1 cellular context compared by ENCODE assay signal in the genomic region with DNA sequence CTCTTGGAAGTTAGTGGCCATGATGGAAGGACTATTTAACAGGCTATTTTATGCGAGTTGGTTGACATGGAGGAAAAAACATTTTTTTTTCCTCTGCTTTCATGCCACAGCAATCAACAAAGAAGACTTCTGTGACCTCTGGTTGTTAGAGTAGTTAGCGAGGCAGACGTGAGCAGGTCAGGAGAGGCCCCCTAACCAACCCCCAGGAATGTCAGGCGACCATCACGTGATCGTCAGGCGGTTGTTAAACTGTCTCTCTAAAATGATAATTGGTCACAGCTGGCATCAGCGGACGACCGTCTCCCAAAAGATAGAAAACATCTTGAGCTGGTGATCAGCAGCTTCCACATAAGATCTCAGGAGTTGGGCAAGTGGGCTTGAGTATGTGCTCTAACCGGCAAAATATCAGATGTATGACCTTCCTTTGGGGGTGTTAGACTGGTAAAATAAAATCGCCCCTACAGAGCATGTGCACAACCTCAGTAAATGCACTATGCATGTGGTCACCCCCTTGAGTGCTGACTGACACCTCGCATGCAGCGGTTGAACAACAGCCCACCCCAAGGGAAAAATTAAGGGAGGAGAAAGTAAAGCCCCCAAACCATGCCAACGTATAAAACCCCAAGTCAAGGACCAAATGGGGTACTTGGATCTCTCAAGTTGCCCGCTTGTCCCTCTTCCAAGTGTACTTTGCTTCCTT.
TF ChIP-seq lines count a peak whose summit lies in the region.

No MANE protein-coding gene starts in this region.

TF ChIP-seq in K562, 482 proteins besides CTCF, POLR2A, EP300 and RAD21 (continued from another document):
- TF ChIP-seq, protein P1, sequence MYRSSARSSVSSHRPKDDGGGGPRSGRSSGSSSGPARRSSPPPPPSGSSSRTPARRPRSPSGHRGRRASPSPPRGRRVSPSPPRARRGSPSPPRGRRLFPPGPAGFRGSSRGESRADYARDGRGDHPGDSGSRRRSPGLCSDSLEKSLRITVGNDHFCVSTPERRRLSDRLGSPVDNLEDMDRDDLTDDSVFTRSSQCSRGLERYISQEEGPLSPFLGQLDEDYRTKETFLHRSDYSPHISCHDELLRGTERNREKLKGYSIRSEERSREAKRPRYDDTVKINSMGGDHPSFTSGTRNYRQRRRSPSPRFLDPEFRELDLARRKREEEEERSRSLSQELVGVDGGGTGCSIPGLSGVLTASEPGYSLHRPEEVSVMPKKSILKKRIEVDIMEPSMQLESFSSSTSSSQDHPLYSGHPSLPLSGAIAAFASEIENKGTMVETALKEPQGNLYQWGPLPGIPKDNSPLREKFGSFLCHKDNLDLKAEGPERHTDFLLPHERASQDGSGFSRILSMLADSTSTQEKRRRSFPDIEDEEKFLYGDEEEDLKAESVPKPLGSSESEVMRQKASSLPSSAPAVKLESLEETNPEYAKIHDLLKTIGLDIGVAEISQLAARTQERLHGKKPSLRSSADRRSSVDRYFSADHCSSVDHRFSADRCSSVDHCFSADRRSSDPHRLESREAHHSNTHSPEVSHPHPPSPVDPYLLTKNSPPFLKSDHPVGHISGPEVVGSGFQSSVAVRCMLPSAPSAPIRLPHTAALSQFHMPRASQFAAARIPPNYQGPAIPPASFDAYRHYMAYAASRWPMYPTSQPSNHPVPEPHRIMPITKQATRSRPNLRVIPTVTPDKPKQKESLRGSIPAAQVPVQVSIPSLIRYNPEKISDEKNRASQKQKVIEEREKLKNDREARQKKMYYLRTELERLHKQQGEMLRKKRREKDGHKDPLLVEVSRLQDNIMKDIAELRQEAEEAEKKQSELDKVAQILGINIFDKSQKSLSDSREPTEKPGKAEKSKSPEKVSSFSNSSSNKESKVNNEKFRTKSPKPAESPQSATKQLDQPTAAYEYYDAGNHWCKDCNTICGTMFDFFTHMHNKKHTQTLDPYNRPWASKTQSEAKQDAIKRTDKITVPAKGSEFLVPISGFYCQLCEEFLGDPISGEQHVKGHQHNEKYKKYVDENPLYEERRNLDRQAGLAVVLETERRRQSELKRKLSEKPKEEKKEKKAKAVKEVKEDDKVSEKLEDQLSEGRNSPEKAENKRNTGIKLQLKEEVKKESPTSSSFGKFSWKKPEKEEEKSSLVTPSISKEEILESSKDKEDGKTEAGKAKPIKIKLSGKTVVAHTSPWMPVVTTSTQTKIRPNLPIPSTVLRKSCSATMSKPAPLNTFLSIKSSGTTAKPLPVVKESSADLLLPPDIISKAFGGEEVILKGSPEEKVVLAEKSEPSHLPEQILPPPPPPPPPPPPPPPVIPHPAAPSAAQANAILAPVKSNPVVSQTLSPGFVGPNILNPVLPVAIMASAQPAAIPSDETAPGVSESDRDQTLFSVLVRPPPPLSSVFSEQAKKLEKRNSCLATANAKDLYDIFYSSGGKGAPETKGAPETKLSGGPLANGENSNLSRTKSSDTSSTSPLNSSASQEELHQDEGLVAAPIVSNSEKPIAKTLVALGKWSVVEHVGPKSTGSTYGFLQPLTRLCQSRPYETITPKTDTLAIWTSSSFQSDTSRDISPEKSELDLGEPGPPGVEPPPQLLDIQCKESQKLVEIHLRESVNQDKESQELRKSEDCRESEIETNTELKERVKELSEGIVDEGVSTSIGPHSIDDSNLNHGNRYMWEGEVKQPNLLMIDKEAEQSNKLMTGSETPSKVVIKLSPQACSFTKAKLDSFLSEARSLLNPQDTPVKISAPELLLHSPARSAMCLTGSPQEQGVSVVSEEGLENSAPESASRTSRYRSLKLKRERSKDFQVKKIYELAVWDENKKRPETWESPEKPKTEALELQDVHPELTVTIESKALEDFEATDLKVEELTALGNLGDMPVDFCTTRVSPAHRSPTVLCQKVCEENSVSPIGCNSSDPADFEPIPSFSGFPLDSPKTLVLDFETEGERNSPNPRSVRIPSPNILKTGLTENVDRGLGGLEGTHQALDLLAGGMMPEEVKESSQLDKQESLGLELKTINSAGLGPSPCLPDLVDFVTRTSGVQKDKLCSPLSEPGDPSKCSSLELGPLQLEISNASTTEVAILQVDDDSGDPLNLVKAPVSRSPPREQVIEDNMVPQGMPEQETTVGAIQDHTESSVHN (IDR thresholded peaks at IDR 0.05; ENCODE audit: borderline replicate concordance in 1 of 2, low read depth in 1 of 2): no peak
- TF ChIP-seq BHLHE40 (IDR thresholded peaks at IDR 0.05; ENCODE audit: low read length) (peak; percentile 32), NR2C1 (IDR thresholded peaks at IDR 0.05) (no peak), NR2C1 (tag; IDR thresholded peaks at IDR 0.05) (no peak)
TF ChIP-seq in K562: peak in this region for 5.
